ENCODE assay signal across 8 cellular contexts in genomic region chr7:114048386-114049235, GRCh38.
DNase-seq lines count a peak whose midpoint lies in the region; ATAC-seq and TF ChIP-seq lines count a peak whose summit lies in the region.

No MANE protein-coding gene starts in this region.

- no peak for TF ChIP-seq EP300 in sigmoid colon (IDR thresholded peaks at IDR 0.05)
- no peak for TF ChIP-seq EP300 in tibial nerve (IDR thresholded peaks at IDR 0.05)

- DNase-seq in ACHN = peak; percentile 77
- peak; percentile 82 for DNase-seq in OCI-M1 (lab: John Stamatoyannopoulos, UW)
- no peak for DNase-seq in coronary artery (ENCODE audit: low spot score)
- DNase-seq in sigmoid colon = no peak
- no peak for DNase-seq in NCI-H1694 (lab: John Stamatoyannopoulos, UW)
- DNase-seq in tibial nerve (ENCODE audit: low spot score in 2 of 2) = no peak

- H3K4me1 ChIP-seq in sigmoid colon (peaks cover 0 to 10% (median 0%) of the 10 kb centered on the region in 4 donors), tibial nerve (peaks cover 0 to 11% (median 2%) of the 10 kb centered on the region in 4 donors)

- no peaks in the 10 kb centered on the region for H3K27me3 ChIP-seq in sigmoid colon
- H3K27me3 ChIP-seq in tibial nerve = no peaks in the 10 kb centered on the region

- ATAC-seq in GM19438 (IDR thresholded peaks at IDR 0.05; ENCODE audit: low read depth, unreplicated experiment) (peak; percentile 35), GM21737 (IDR thresholded peaks at IDR 0.05; ENCODE audit: unreplicated experiment) (no peak)

- H3K9me3 ChIP-seq in sigmoid colon (no peaks in the 10 kb centered on the region), tibial nerve (no peaks in the 10 kb centered on the region)

- peak overlapping the region; percentile 53 for H3K4me3 ChIP-seq in coronary artery
- peak overlapping the region in 3 of 4 donors; percentile 4 to 23 (median 11) for H3K4me3 ChIP-seq in sigmoid colon
- peak overlapping the region in 2 of 4 donors; percentile 21 to 24 for H3K4me3 ChIP-seq in tibial nerve

- TF ChIP-seq CTCF in coronary artery (IDR thresholded peaks at IDR 0.05) = no peak
- TF ChIP-seq CTCF in sigmoid colon (IDR thresholded peaks at IDR 0.05) = no peak
- TF ChIP-seq CTCF in tibial nerve (IDR thresholded peaks at IDR 0.05) = no peak

- 78 to 83% methylated on average over 12 of the region's 12 CpGs for WGBS in sigmoid colon, 2 donors
- WGBS in tibial nerve, 2 donors = 79 to 82% methylated on average over 12 of the region's 12 CpGs

- in situ Hi-C loops in ACHN (cut with HindIII; ENCODE audit: low pct_ligation_motif_present, low pct_unique_long_range_greater_than_20kb, low sequenced_read_pairs) = no loop called here

- intact Hi-C loops in sigmoid colon (cut with DNase I) = no loop called here

- TF ChIP-seq POLR2A in sigmoid colon (IDR thresholded peaks at IDR 0.05) (no peak), tibial nerve (IDR thresholded peaks at IDR 0.05) (no peak)

- H3K27ac ChIP-seq in coronary artery = no peak overlapping the region
- no peak overlapping the region for H3K27ac ChIP-seq in sigmoid colon
- H3K27ac ChIP-seq in tibial nerve = no peak overlapping the region

- H3K36me3 ChIP-seq in sigmoid colon = no peaks in the 10 kb centered on the region
- no peaks in the 10 kb centered on the region for H3K36me3 ChIP-seq in tibial nerve

Comparison
In these comparisons a context has a peak if more than half of its experiments do, and no peak if none do; other contexts are left out.
1. DNase-seq: peak in ACHN (single experiment) and OCI-M1 (single experiment); none in coronary artery (single experiment), sigmoid colon (single experiment), NCI-H1694 (single experiment) and tibial nerve (0 of 2).